19 cellular contexts compared by ENCODE assay signal in the genomic region with DNA sequence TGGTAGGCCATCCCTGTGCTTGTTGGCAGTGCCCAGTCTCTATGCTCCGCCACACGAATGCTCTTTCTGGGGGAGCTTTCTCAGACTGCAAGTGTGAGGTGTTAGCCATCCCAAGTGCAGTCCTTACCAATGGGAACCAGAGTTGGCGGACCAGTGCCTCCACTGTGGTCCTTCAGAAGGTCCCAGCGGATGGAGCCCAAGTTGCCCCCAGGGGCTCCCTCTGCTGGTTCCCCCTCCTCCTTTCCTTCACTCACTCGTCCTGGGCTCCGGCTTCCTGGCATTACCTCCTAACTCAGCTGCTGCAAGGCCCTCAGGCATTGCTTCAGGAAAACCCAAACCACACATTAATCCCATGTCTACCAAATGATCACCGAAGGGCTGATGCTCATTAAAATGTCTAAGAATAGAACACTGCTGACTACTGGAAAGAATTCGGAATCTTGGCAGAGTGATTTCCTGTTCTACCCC.
DNase-seq lines count a peak whose midpoint lies in the region; ATAC-seq and TF ChIP-seq lines count a peak whose summit lies in the region.
"Had no signal": no experiment of that assay in that cellular context is flagged by ENCODE, and none has a peak within 500 bp of the region (broad histone marks: within the 10 kb centered on the region; RNA-seq: fewer than 3 reads in every experiment).

No MANE protein-coding gene starts in this region.

- H4K8ac ChIP-seq in IMR-90 (ENCODE audit: low read depth in 2 of 2, low read length in 2 of 2) = peak overlapping the region in 1 of 2 experiments; percentile 3; a peak in 1 of 4 replicates

- H3K56ac ChIP-seq in IMR-90 (ENCODE audit: extremely low read depth, insufficient read depth, low read length) = no peak overlapping the region

- H4K91ac ChIP-seq in IMR-90 (ENCODE audit: insufficient read depth, low read depth, low read length) = 0 out of 2 replicates have a peak overlapping the region, but pooled peaks have one; percentile 36

- no peak for TF ChIP-seq CTCF in IMR-90 (conservative IDR thresholded peaks at IDR 0.05; ENCODE audit: low read depth, low read length)
- TF ChIP-seq CTCF in brain microvascular endothelial cell (IDR thresholded peaks at IDR 0.05; ENCODE audit: low read depth, low read length, missing control alignments) = peak; percentile 26
- no peak for TF ChIP-seq CTCF in nephron (IDR thresholded peaks at IDR 0.05; ENCODE audit: unreplicated experiment in 3 of 3)

- H3K9me3 Mint-ChIP-seq in nephron = peaks cover 12% of the 10 kb centered on the region
- H3K9me3 Mint-ChIP-seq: central memory CD8-positive, alpha-beta T cell; T-helper 1 cell treated with Interleukin-12 subunit alpha and Interleukin-12 subunit beta and Interleukin-4 antibody, amounts not matched to agents 30 μg/mL and 1 μg/mL, for 36 hours had no signal

- no peaks in the 10 kb centered on the region for H4K20me1 ChIP-seq in IMR-90 (ENCODE audit: insufficient read depth, low read length)

- H4K5ac ChIP-seq in IMR-90 (ENCODE audit: low read depth, low read length) = no peak overlapping the region

- no peak overlapping the region for H3K23ac ChIP-seq in IMR-90 (ENCODE audit: low read depth, low read length)

- peak overlapping the region; percentile 20 for H3K18ac ChIP-seq in IMR-90 (ENCODE audit: low read depth, low read length)

- TF ChIP-seq RAD21 in IMR-90 (IDR thresholded peaks at IDR 0.05; ENCODE audit: low read length) = no peak

- H2BK120ac ChIP-seq in IMR-90 (ENCODE audit: low read depth, low read length) = peak overlapping the region; percentile 44; the same call in 1 of the 2 replicates

- CTCF ChIA-PET in IMR-90 (lab: Yijun Ruan, JAX) = no interaction called here

- TF ChIP-seq POLR2A in IMR-90 (IDR thresholded peaks at IDR 0.05; ENCODE audit: low read depth, low read length) = no peak

- H3K36me3 ChIP-seq in IMR-90 (ENCODE audit: control insufficient read depth, insufficient read depth, low read length) = no peaks in the 10 kb centered on the region
- H3K36me3 ChIP-seq in brain microvascular endothelial cell (replicated peaks) = no peaks in the 10 kb centered on the region
- H3K36me3 ChIP-seq: HAP-1, right lobe of liver had no signal

- H3K36me3 Mint-ChIP-seq in nephron (ENCODE audit: low read depth) = peaks cover 3% of the 10 kb centered on the region

- 0 out of 2 replicates have a peak overlapping the region, but pooled peaks have one; percentile 9 for H3K27ac ChIP-seq in IMR-90 (ENCODE audit: insufficient read depth, low read length)
- H3K27ac ChIP-seq in brain microvascular endothelial cell = no peak overlapping the region
- H3K27ac ChIP-seq: right lobe of liver had no signal

- no TSS peak for BruUV-seq in IMR-90 (replicated peaks; lab: Mats Ljungman, UMichigan)

- peak overlapping the region in 2 of 3 experiments; percentile 32 to 55 for H3K27ac Mint-ChIP-seq in nephron
- H3K27ac Mint-ChIP-seq: T-helper 1 cell treated with Interleukin-12 subunit alpha and Interleukin-12 subunit beta and Interleukin-4 antibody, amounts not matched to agents 30 μg/mL and 1 μg/mL, for 36 hours had no signal

- no peaks in the 10 kb centered on the region for H3K27me3 Mint-ChIP-seq in nephron (ENCODE audit: low read depth)
- H3K27me3 Mint-ChIP-seq: central memory CD8-positive, alpha-beta T cell had no signal

- H2AK9ac ChIP-seq in IMR-90 (replicated peaks; ENCODE audit: low read depth, low read length, poor library complexity) = no peak overlapping the region

- in situ Hi-C loops in IMR-90 (cut with MboI; ENCODE audit: low sequenced_read_pairs) (no loop called here), brain microvascular endothelial cell (cut with HindIII; ENCODE audit: low pct_ligation_motif_present, low sequenced_read_pairs) (no loop called here)

- H3K14ac ChIP-seq in IMR-90 (replicated peaks; ENCODE audit: low read depth, low read length) = no peak overlapping the region

- peaks cover 0 to 16% of the 10 kb centered on the region in 2 experiments; a peak in 2 of 4 replicates for H3K79me1 ChIP-seq in IMR-90 (ENCODE audit: low read depth in 1 of 2, low read length in 2 of 2)

- H2BK15ac ChIP-seq in IMR-90 (ENCODE audit: low read depth, low read length) = peak overlapping the region; percentile 63; the same call in 1 of the 3 replicates

- no peak overlapping the region for H3K4me2 ChIP-seq in IMR-90 (ENCODE audit: low read depth, low read length)

- intact Hi-C loops in IMR-90 (cut with micrococcal nuclease) = loop anchor here (5.0 kb wide), 1 partner anchor 237 kb away; a partner anchor contains a TSS

- H3K27me3 ChIP-seq in IMR-90 (ENCODE audit: control insufficient read depth, insufficient read depth, low read length) (no peaks in the 10 kb centered on the region), brain microvascular endothelial cell (replicated peaks) (no peaks in the 10 kb centered on the region)
- H3K27me3 ChIP-seq: right lobe of liver had no signal

- DNase-seq in AG20443 (ENCODE audit: low spot score) (peak; percentile 52), IMR-90 (no peak), brain microvascular endothelial cell (no peak), NCI-H345 treated with DMSO at 0.1 percent for 48 hours (lab: John Stamatoyannopoulos, UW; ENCODE audit: unreplicated experiment) (no peak), SIG-M5 (lab: John Stamatoyannopoulos, UW) (no peak), superior temporal gyrus (ENCODE audit: extremely low spot score) (no peak)
- DNase-seq: COR-L47; effector CD8-positive, alpha-beta T cell; midbrain; NCI-H1436 treated with DMSO at 0.1 percent for 48 hours; NCI-H2227 treated with DMSO at 0.1 percent for 48 hours; NK-92 treated with Interleukin-12 subunit alpha and Interleukin-12 subunit beta, amount 100 ng/mL, for 24 hours; right lobe of liver; stimulated activated CD4-positive, alpha-beta T cell treated with anti-CD3 and anti-CD28 coated beads, Interleukin-1b, Interleukin-23, amount 100 ng/mL, for 48 hours had no signal

- H3K4me1 Mint-ChIP-seq in nephron = peaks cover 26% of the 10 kb centered on the region
- H3K4me1 Mint-ChIP-seq: central memory CD8-positive, alpha-beta T cell had no signal

- H3K9me1 ChIP-seq in IMR-90 (ENCODE audit: insufficient read depth, low read length) = peaks cover 15% of the 10 kb centered on the region

- no peak overlapping the region for H3K4me3 Mint-ChIP-seq in nephron
- H3K4me3 Mint-ChIP-seq: central memory CD8-positive, alpha-beta T cell; T-helper 1 cell treated with Interleukin-12 subunit alpha and Interleukin-12 subunit beta and Interleukin-4 antibody, amounts not matched to agents 30 μg/mL and 1 μg/mL, for 36 hours had no signal

- POLR2A ChIA-PET in IMR-90 (lab: Charles Lee; ENCODE audit: unreplicated experiment) = no interaction called here

- H2BK20ac ChIP-seq in IMR-90 (ENCODE audit: low read depth, low read length) = peak overlapping the region; percentile 63

- H2AK5ac ChIP-seq in IMR-90 (ENCODE audit: low read depth, low read length) = peak overlapping the region; percentile 84

- no peak overlapping the region for H3K9ac ChIP-seq in IMR-90 (ENCODE audit: low read depth, low read length)

- H3K4me1 ChIP-seq in IMR-90 (ENCODE audit: control insufficient read depth, insufficient read depth, low read length) = peaks cover 27% of the 10 kb centered on the region
- H3K4me1 ChIP-seq: right lobe of liver had no signal

- H3K4ac ChIP-seq in IMR-90 (ENCODE audit: low read depth, low read length) = peak overlapping the region; percentile 46; the same call in 1 of the 2 replicates

- H3K4me3 ChIP-seq in IMR-90 (ENCODE audit: insufficient read depth, low read depth, low read length) (no peak overlapping the region), brain microvascular endothelial cell (ENCODE audit: low read depth, low read length) (no peak overlapping the region)
- H3K4me3 ChIP-seq: HAP-1, right lobe of liver had no signal

- WGBS in IMR-90 (ENCODE audit: extremely low coverage in 2 of 2, insufficient read length in 1 of 2), 2 experiments = no CpG with 5 or more reads among the region's 8 CpGs

- H3K9me3 ChIP-seq in IMR-90 (ENCODE audit: control insufficient read depth, insufficient read depth, low read length) = no peaks in the 10 kb centered on the region
- H3K9me3 ChIP-seq: HAP-1, right lobe of liver had no signal

- dilution Hi-C loops in IMR-90 (cut with HindIII; ENCODE audit: low sequenced_read_pairs, unreplicated experiment) = no loop called here

- peak overlapping the region; percentile 46 for H2BK5ac ChIP-seq in IMR-90 (ENCODE audit: low read depth, low read length, poor library complexity, severe bottlenecking)

- ATAC-seq in IMR-90 (ENCODE audit: low read depth) (no peak), GM21737 (IDR thresholded peaks at IDR 0.05; ENCODE audit: unreplicated experiment) (no peak)
- ATAC-seq: right lobe of liver had no signal

- peak overlapping the region; percentile 18 for H2AFZ ChIP-seq in IMR-90 (replicated peaks; ENCODE audit: low read length, poor library complexity)

TF ChIP-seq in IMR-90, 13 proteins besides CTCF, POLR2A, EP300 and RAD21 (continues in another document):
- TF ChIP-seq SMC3 (IDR thresholded peaks at IDR 0.05; ENCODE audit: low read depth, low read length) (no peak), CEBPB (IDR thresholded peaks at IDR 0.05; ENCODE audit: low read depth, low read length) (no peak), MAZ (IDR thresholded peaks at IDR 0.05; ENCODE audit: borderline replicate concordance, low read depth, low read length) (no peak), CHD1 (IDR thresholded peaks at IDR 0.05; ENCODE audit: low read depth, low read length) (no peak), RFX5 (IDR thresholded peaks at IDR 0.05; ENCODE audit: low read depth, low read length) (no peak), NFE2L2 (IDR thresholded peaks at IDR 0.05; ENCODE audit: low read depth, low read length) (no peak), MAFK (IDR thresholded peaks at IDR 0.05; ENCODE audit: low read depth, low read length) (no peak)
- TF ChIP-seq, protein P1, sequence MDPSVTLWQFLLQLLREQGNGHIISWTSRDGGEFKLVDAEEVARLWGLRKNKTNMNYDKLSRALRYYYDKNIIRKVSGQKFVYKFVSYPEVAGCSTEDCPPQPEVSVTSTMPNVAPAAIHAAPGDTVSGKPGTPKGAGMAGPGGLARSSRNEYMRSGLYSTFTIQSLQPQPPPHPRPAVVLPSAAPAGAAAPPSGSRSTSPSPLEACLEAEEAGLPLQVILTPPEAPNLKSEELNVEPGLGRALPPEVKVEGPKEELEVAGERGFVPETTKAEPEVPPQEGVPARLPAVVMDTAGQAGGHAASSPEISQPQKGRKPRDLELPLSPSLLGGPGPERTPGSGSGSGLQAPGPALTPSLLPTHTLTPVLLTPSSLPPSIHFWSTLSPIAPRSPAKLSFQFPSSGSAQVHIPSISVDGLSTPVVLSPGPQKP (IDR thresholded peaks at IDR 0.05; ENCODE audit: borderline replicate concordance, low read depth, low read length) = no peak
- TF ChIP-seq, protein P2, sequence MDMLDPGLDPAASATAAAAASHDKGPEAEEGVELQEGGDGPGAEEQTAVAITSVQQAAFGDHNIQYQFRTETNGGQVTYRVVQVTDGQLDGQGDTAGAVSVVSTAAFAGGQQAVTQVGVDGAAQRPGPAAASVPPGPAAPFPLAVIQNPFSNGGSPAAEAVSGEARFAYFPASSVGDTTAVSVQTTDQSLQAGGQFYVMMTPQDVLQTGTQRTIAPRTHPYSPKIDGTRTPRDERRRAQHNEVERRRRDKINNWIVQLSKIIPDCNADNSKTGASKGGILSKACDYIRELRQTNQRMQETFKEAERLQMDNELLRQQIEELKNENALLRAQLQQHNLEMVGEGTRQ (IDR thresholded peaks at IDR 0.05; ENCODE audit: low read depth, low read length) = no peak
